In the genomic region with DNA sequence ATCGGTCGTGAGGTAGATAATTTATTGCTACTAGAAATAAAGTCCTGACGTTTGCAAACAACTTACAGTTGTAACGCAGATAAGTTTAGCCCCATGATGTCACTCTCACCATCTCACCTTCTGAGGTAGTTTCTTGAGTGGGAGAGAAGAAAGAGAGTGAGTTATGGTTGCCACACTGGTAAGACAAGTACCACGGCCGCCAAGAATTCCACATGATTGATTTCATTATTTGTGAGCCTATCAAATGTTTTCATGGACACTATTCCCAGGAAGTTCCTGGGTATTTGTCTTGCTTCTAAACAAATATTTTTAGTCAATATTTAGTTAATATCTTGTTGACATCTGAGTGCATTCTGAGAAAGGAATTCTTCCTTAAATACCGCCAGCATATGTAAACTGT, we compare ENCODE assay signal across 15 cellular contexts.
DNase-seq lines count a peak whose midpoint lies in the region; ATAC-seq and TF ChIP-seq lines count a peak whose summit lies in the region.
"Had no signal": no experiment of that assay in that cellular context is flagged by ENCODE, and none has a peak within 500 bp of the region (broad histone marks: within the 10 kb centered on the region; RNA-seq: fewer than 3 reads in every experiment).

No MANE protein-coding gene starts in this region.

- TF ChIP-seq CTCF in 22Rv1 (IDR thresholded peaks at IDR 0.05) (no peak), LNCaP clone FGC (IDR thresholded peaks at IDR 0.05; ENCODE audit: control insufficient read depth, extremely low read depth, insufficient read depth) (no peak)

- H4K20me1 ChIP-seq in BLaER1 treated with 17β-estradiol and CSF1 and Interleukin-3, amounts not matched to agents 10 nM and 100 nM, result no peaks in the 10 kb centered on the region

- H3K4me3 ChIP-seq in BLaER1 treated with 17β-estradiol and CSF1 and Interleukin-3, amounts not matched to agents 10 nM and 100 nM, result no peak overlapping the region
- H3K4me3 ChIP-seq in LNCaP clone FGC (ENCODE audit: low read depth, low read length), result peak overlapping the region; percentile 30

- peak; percentile 98 for DNase-seq in LNCaP clone FGC (ENCODE audit: low read depth)
- DNase-seq in left kidney (ENCODE audit: low read depth, low spot score), result peak; percentile 20
- no peak for DNase-seq in head of caudate nucleus
- DNase-seq in activated effector memory CD4-positive, alpha-beta T cell treated with Interleukin-2 at 50 U/mL for 16 hours, result no peak
- no peak for DNase-seq in SK-N-DZ (ENCODE audit: low spot score)
- DNase-seq: ACHN; BE2C; Calu3; CD8-positive, alpha-beta T cell; H9; KBM-7 had no signal

- H3K4me2 ChIP-seq in BLaER1 treated with 17β-estradiol and CSF1 and Interleukin-3, amounts not matched to agents 10 nM and 100 nM, result peak overlapping the region in 7 of 11 experiments; percentile 29 to 93 (median 75); a peak in 12 of 22 replicates

- H3K27ac ChIP-seq in 22Rv1, result peak overlapping the region; percentile 71
- peak overlapping the region in 8 of 11 experiments; percentile 83 to 94 (median 88); a peak in 14 of 22 replicates for H3K27ac ChIP-seq in BLaER1 treated with 17β-estradiol and CSF1 and Interleukin-3, amounts not matched to agents 10 nM and 100 nM

- peaks cover 27 to 59% (median 43%) of the 10 kb centered on the region in 10 experiments for H3K4me1 ChIP-seq in BLaER1 treated with 17β-estradiol and CSF1 and Interleukin-3, amounts not matched to agents 10 nM and 100 nM
- H3K4me1 ChIP-seq: BE2C had no signal

- ATAC-seq in GM18498 (IDR thresholded peaks at IDR 0.05; ENCODE audit: unreplicated experiment), result no peak
- ATAC-seq: CD8-positive, alpha-beta T cell; HepG2 had no signal

- peaks cover 0 to 36% (median 21%) of the 10 kb centered on the region in 11 experiments; a peak in 20 of 22 replicates for H3K9me3 ChIP-seq in BLaER1 treated with 17β-estradiol and CSF1 and Interleukin-3, amounts not matched to agents 10 nM and 100 nM (replicated peaks in 1 of 11)
- H3K9me3 ChIP-seq: BE2C had no signal

- H3K36me3 ChIP-seq in BLaER1 treated with 17β-estradiol and CSF1 and Interleukin-3, amounts not matched to agents 10 nM and 100 nM, result peaks cover 0 to 6% (median 0%) of the 10 kb centered on the region in 11 experiments; a peak in 1 of 22 replicates
- H3K36me3 ChIP-seq: BE2C had no signal

- H3K27me3 ChIP-seq in BLaER1 treated with 17β-estradiol and CSF1 and Interleukin-3, amounts not matched to agents 10 nM and 100 nM, result no peaks in the 10 kb centered on the region
- H3K27me3 ChIP-seq: BE2C had no signal

- intact Hi-C loops in head of caudate nucleus (cut with DNase I), result no loop called here

- no peak overlapping the region for H3K9ac ChIP-seq in BLaER1 treated with 17β-estradiol and CSF1 and Interleukin-3, amounts not matched to agents 10 nM and 100 nM

Comparison
In these comparisons a context has a peak if more than half of its experiments do, and no peak if none do; other contexts are left out.
1. DNase-seq: peak in LNCaP clone FGC (single experiment) and left kidney (single experiment); none in head of caudate nucleus (0 of 42), activated effector memory CD4-positive, alpha-beta T cell treated with Interleukin-2 at 50 U/mL for 16 hours (single experiment) and SK-N-DZ (single experiment).